In the genomic region with DNA sequence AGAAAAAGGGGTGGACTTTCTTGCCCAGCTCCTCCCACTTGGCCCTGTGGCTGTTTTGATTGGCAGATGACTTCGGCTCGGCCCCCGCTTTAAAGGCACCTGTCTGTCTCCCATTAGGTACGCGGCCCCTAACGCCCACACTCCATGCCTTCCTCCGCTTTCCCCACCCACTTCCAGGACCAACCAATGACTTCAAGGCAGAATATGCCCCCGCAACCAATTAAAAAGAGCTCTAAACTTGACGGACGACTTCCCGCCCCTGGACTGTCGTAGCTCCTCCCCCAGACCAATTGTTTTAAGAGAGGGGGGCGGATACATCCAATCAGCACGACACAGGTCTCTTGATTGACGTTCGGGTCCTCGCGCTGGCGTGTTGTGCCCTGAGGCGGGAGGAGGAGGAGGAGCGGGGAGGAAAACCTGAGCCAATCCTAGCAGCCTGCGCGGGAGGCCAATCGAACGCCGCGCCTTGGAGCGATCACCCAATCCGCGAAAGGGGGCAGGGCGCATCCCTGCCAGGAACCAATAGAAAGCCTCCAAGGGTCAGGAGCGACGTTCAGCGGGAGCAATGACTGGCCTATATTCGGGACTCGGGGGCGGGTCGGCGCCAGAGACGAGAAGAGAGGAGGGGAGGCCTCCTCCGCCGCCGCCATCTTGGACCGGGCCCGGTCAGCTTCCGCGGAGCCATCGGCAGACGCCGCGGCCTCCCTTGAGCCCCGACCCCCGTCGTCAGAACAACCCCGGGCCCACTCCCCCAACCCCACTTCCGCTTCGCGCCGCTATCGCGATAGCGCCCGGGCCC, we compare ENCODE assay signal across 8 cellular contexts.
A peak's percentile ranks its signal among the peaks of the same experiment; 100 is the strongest.
DNase-seq lines count a peak whose midpoint lies in the region; ATAC-seq and TF ChIP-seq lines count a peak whose summit lies in the region.

Gene CNOT3 (plus strand): TSS at position 649 of the 799 bp plus-strand sequence. CDS start 5,217 bp downstream, outside the sequence.

- H3K4me1 Mint-ChIP-seq in activated naive CD4-positive, alpha-beta T cell treated with anti-CD3 and anti-CD28 coated beads, Interleukin-2, amount 50 U/mL, for 24 hours, result peaks cover 44% of the 10 kb centered on the region

- peak; percentile 75 for ATAC-seq in HG02588 (IDR thresholded peaks at IDR 0.05; ENCODE audit: unreplicated experiment)
- ATAC-seq in SK-N-SH treated with all-trans-retinoic acid at 6 μM for 48 hours, result peak; percentile 90

- peak within 1 kb of the TSS; percentile 88 for H3K27ac Mint-ChIP-seq in activated naive CD4-positive, alpha-beta T cell treated with anti-CD3 and anti-CD28 coated beads, Interleukin-2, amount 50 U/mL, for 24 hours

- no peak for TF ChIP-seq CTCF in GM06990 (IDR thresholded peaks at IDR 0.05; ENCODE audit: insufficient read depth, low read length, poor library complexity, severe bottlenecking)

- H3K4me3 ChIP-seq in GM06990 (replicated peaks; ENCODE audit: low read depth, low read length), result peak within 1 kb of the TSS; percentile 88

- DNase-seq in GM06990 (ENCODE audit: extremely low read depth, insufficient read length) (peak; percentile 99), NCI-H1092 (lab: John Stamatoyannopoulos, UW) (peak; percentile 98), germinal center (ENCODE audit: low spot score) (peak; percentile 99), non-pigmented ciliary epithelial cell (ENCODE audit: low read depth) (peak; percentile 100), superior temporal gyrus (ENCODE audit: extremely low spot score) (peak; percentile 100)

- H3K4me3 Mint-ChIP-seq in activated naive CD4-positive, alpha-beta T cell treated with anti-CD3 and anti-CD28 coated beads, Interleukin-2, amount 50 U/mL, for 24 hours, result peak within 1 kb of the TSS; percentile 90

- H3K36me3 ChIP-seq in GM06990 (ENCODE audit: control insufficient read depth, insufficient read depth, low read length), result peaks cover 9% of the 10 kb centered on the region

- no peaks in the 10 kb centered on the region for H3K27me3 Mint-ChIP-seq in activated naive CD4-positive, alpha-beta T cell treated with anti-CD3 and anti-CD28 coated beads, Interleukin-2, amount 50 U/mL, for 24 hours

- no peaks in the 10 kb centered on the region for H3K27me3 ChIP-seq in GM06990 (replicated peaks; ENCODE audit: control insufficient read depth, insufficient read depth, low read length)

- H3K9me3 Mint-ChIP-seq in activated naive CD4-positive, alpha-beta T cell treated with anti-CD3 and anti-CD28 coated beads, Interleukin-2, amount 50 U/mL, for 24 hours, result no peaks in the 10 kb centered on the region

- no peaks in the 10 kb centered on the region for H3K36me3 Mint-ChIP-seq in activated naive CD4-positive, alpha-beta T cell treated with anti-CD3 and anti-CD28 coated beads, Interleukin-2, amount 50 U/mL, for 24 hours

TF ChIP-seq in SK-N-SH treated with all-trans-retinoic acid at 6 μM for 48 hours, 23 proteins besides CTCF, POLR2A, EP300 and RAD21:
- TF ChIP-seq BACH2 (CRISPR knock-in tag; IDR thresholded peaks at IDR 0.05; ENCODE audit: borderline replicate concordance), result no peak
- no peak for TF ChIP-seq ZNF565 (CRISPR knock-in tag; conservative IDR thresholded peaks at IDR 0.05; ENCODE audit: low read depth)
- no peak for TF ChIP-seq TCF4 (CRISPR knock-in tag; IDR thresholded peaks at IDR 0.05; ENCODE audit: borderline replicate concordance)
- TF ChIP-seq ZC3H10 (CRISPR knock-in tag; IDR thresholded peaks at IDR 0.05), result no peak
- TF ChIP-seq ZNF8 (CRISPR knock-in tag; IDR thresholded peaks at IDR 0.05), result no peak
- TF ChIP-seq TOX (CRISPR knock-in tag; IDR thresholded peaks at IDR 0.05; ENCODE audit: borderline replicate concordance), result no peak
- TF ChIP-seq GLIS3 (CRISPR knock-in tag; IDR thresholded peaks at IDR 0.05), result no peak
- TF ChIP-seq ZNF70 (CRISPR knock-in tag; IDR thresholded peaks at IDR 0.05), result no peak
- TF ChIP-seq POU6F1 (CRISPR knock-in tag; IDR thresholded peaks at IDR 0.05; ENCODE audit: borderline replicate concordance, low read depth), result no peak
- no peak for TF ChIP-seq ZFP30 (CRISPR knock-in tag; IDR thresholded peaks at IDR 0.05)
- TF ChIP-seq ISL1 (CRISPR knock-in tag; IDR thresholded peaks at IDR 0.05), result no peak
- TF ChIP-seq ESRRG (CRISPR knock-in tag; IDR thresholded peaks at IDR 0.05), result no peak
- no peak for TF ChIP-seq OSR1 (CRISPR knock-in tag; IDR thresholded peaks at IDR 0.05)
- TF ChIP-seq, protein P1, sequence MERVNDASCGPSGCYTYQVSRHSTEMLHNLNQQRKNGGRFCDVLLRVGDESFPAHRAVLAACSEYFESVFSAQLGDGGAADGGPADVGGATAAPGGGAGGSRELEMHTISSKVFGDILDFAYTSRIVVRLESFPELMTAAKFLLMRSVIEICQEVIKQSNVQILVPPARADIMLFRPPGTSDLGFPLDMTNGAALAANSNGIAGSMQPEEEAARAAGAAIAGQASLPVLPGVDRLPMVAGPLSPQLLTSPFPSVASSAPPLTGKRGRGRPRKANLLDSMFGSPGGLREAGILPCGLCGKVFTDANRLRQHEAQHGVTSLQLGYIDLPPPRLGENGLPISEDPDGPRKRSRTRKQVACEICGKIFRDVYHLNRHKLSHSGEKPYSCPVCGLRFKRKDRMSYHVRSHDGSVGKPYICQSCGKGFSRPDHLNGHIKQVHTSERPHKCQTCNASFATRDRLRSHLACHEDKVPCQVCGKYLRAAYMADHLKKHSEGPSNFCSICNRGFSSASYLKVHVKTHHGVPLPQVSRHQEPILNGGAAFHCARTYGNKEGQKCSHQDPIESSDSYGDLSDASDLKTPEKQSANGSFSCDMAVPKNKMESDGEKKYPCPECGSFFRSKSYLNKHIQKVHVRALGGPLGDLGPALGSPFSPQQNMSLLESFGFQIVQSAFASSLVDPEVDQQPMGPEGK (CRISPR knock-in tag; IDR thresholded peaks at IDR 0.05; ENCODE audit: borderline replicate concordance), result no peak
- no peak for TF ChIP-seq PPARA (CRISPR knock-in tag; IDR thresholded peaks at IDR 0.05; ENCODE audit: borderline replicate concordance)

Comparison
In these comparisons a context has a peak if more than half of its experiments do, and no peak if none do; other contexts are left out.
1. Peak in every context shown above with its lines: DNase-seq, ATAC-seq and H3K4me3 ChIP-seq.